Comparison of ENCODE assay signal across 8 cellular contexts in genomic region chr18:46173393-46174316, GRCh38.
A peak's percentile ranks its signal among the peaks of the same experiment; 100 is the strongest.
DNase-seq lines count a peak whose midpoint lies in the region; ATAC-seq and TF ChIP-seq lines count a peak whose summit lies in the region.

No MANE protein-coding gene starts in this region.

- H3K27me3 ChIP-seq in IMR-90 (ENCODE audit: control insufficient read depth, insufficient read depth, low read length) (no peaks in the 10 kb centered on the region), OCI-LY3 (ENCODE audit: low read depth, low read length) (no peaks in the 10 kb centered on the region)

- peak overlapping the region; percentile 56; the same call in 2 of the 3 replicates for H2BK15ac ChIP-seq in IMR-90 (ENCODE audit: low read depth, low read length)

- peak overlapping the region; percentile 89 for H3K9ac ChIP-seq in IMR-90 (ENCODE audit: low read depth, low read length)
- peak overlapping the region; percentile 96 for H3K9ac ChIP-seq in OCI-LY3 (ENCODE audit: low read length)

- peak overlapping the region; percentile 66 for H3K18ac ChIP-seq in IMR-90 (ENCODE audit: low read depth, low read length)

- H3K4ac ChIP-seq in IMR-90 (ENCODE audit: low read depth, low read length) = peak overlapping the region; percentile 96

- peak; percentile 85 for ATAC-seq in GM21529 (IDR thresholded peaks at IDR 0.05; ENCODE audit: unreplicated experiment)
- ATAC-seq in IMR-90 (ENCODE audit: low read depth) = peak; percentile 92

- CTCF ChIA-PET in IMR-90 (lab: Yijun Ruan, JAX) = interaction anchor here (0.5 to 2.8 kb wide), 36 partner anchors 9 to 487 kb away, joined by 3 to 18 read pairs (median 4); partner anchors contain the start of gene LOXHD1

- 0% methylated on average over 41 of the region's 90 CpGs; no CpG with 5 or more reads in 1 of the 2 experiments for WGBS in IMR-90 (ENCODE audit: extremely low coverage in 2 of 2, insufficient read length in 1 of 2), 2 experiments

- H2BK120ac ChIP-seq in IMR-90 (ENCODE audit: low read depth, low read length) = peak overlapping the region; percentile 90

- DNase-seq in DMS53 (lab: John Stamatoyannopoulos, UW) (peak; percentile 100), IMR-90 (peak; percentile 89), activated T-cell treated with anti-CD3 and anti-CD28 coated beads for 4 hours (peak; percentile 90), epithelial cell of proximal tubule (ENCODE audit: low read depth) (no peak), mucosa of gallbladder (ENCODE audit: low spot score) (peak; percentile 93)
- DNase-seq in stimulated activated CD8-positive, alpha-beta memory T cell treated with anti-CD3 and anti-CD28 coated beads, Interleukin-4, amount 100 ng/mL, for 24 hours (ENCODE audit: low read depth) = peak; percentile 90

- TF ChIP-seq POLR2A in IMR-90 (IDR thresholded peaks at IDR 0.05; ENCODE audit: low read depth, low read length) = peak; percentile 83

- H3K14ac ChIP-seq in IMR-90 (replicated peaks; ENCODE audit: low read depth, low read length) = peak overlapping the region; percentile 99

- H3K4me3 ChIP-seq in IMR-90 (ENCODE audit: insufficient read depth, low read depth, low read length) = peak overlapping the region; percentile 95
- peak overlapping the region; percentile 81 for H3K4me3 ChIP-seq in OCI-LY3 (ENCODE audit: low read length)
- peak overlapping the region; percentile 70 for H3K4me3 ChIP-seq in epithelial cell of proximal tubule (ENCODE audit: low read depth, low read length)

- BruUV-seq in IMR-90 (replicated peaks; lab: Mats Ljungman, UMichigan) = no TSS peak

- H3K4me2 ChIP-seq in IMR-90 (ENCODE audit: low read depth, low read length) (peak overlapping the region; percentile 88), OCI-LY3 (ENCODE audit: low read length) (peak overlapping the region; percentile 91)

- peak overlapping the region; percentile 74 for H2BK5ac ChIP-seq in IMR-90 (ENCODE audit: low read depth, low read length, poor library complexity, severe bottlenecking)

- H2AK9ac ChIP-seq in IMR-90 (replicated peaks; ENCODE audit: low read depth, low read length, poor library complexity) = peak overlapping the region; percentile 96

- peaks cover 7% of the 10 kb centered on the region for H3K9me1 ChIP-seq in IMR-90 (ENCODE audit: insufficient read depth, low read length)

- peaks cover 7 to 23% of the 10 kb centered on the region in 2 experiments; a peak in 3 of 4 replicates for H3K79me1 ChIP-seq in IMR-90 (ENCODE audit: low read depth in 1 of 2, low read length in 2 of 2)

- POLR2A ChIA-PET in IMR-90 (lab: Charles Lee; ENCODE audit: unreplicated experiment) = interaction anchor here (0.5 to 0.7 kb wide), 2 partner anchors 24 to 63 kb away, joined by 3 to 6 read pairs; no protein-coding TSS in a partner anchor

- H3K27ac ChIP-seq in IMR-90 (ENCODE audit: insufficient read depth, low read length) (peak overlapping the region; percentile 85), OCI-LY3 (ENCODE audit: low read length) (peak overlapping the region; percentile 90)

- intact Hi-C loops in IMR-90 (cut with micrococcal nuclease) = loop anchor here (1.0 to 2.0 kb wide), 5 partner anchors 25 to 485 kb away; no protein-coding TSS in a partner anchor

- dilution Hi-C loops in IMR-90 (cut with HindIII; ENCODE audit: low sequenced_read_pairs, unreplicated experiment) = no loop called here

- H3K36me3 ChIP-seq in IMR-90 (ENCODE audit: control insufficient read depth, insufficient read depth, low read length) (no peaks in the 10 kb centered on the region), OCI-LY3 (replicated peaks; ENCODE audit: low read depth, low read length) (peaks cover 18% of the 10 kb centered on the region)

- H2AK5ac ChIP-seq in IMR-90 (ENCODE audit: low read depth, low read length) = no peak overlapping the region

- peak; percentile 82 for TF ChIP-seq RAD21 in IMR-90 (IDR thresholded peaks at IDR 0.05; ENCODE audit: low read length)

- H4K5ac ChIP-seq in IMR-90 (ENCODE audit: low read depth, low read length) = peak overlapping the region; percentile 65

- H4K20me1 ChIP-seq in IMR-90 (ENCODE audit: insufficient read depth, low read length) (peaks cover 34% of the 10 kb centered on the region), OCI-LY3 (ENCODE audit: insufficient read depth, low read length) (peaks cover 42% of the 10 kb centered on the region)

- peaks cover 52% of the 10 kb centered on the region for H3K79me2 ChIP-seq in OCI-LY3 (ENCODE audit: low read length)

- H3K9me3 ChIP-seq in IMR-90 (ENCODE audit: control insufficient read depth, insufficient read depth, low read length) (no peaks in the 10 kb centered on the region), OCI-LY3 (ENCODE audit: insufficient read depth, low read length) (no peaks in the 10 kb centered on the region)

- peak; percentile 91 for TF ChIP-seq CTCF in IMR-90 (conservative IDR thresholded peaks at IDR 0.05; ENCODE audit: low read depth, low read length)
- TF ChIP-seq CTCF in OCI-LY3 (IDR thresholded peaks at IDR 0.05; ENCODE audit: low read depth, low read length) = peak; percentile 89
- TF ChIP-seq CTCF in epithelial cell of proximal tubule (conservative IDR thresholded peaks at IDR 0.05; ENCODE audit: low read depth, low read length) = peak; percentile 92

- H3K4me1 ChIP-seq in IMR-90 (ENCODE audit: control insufficient read depth, insufficient read depth, low read length) (peaks cover 4% of the 10 kb centered on the region; the same call in 1 of the 2 replicates), OCI-LY3 (ENCODE audit: low read length) (peaks cover 56% of the 10 kb centered on the region)

- H3K23ac ChIP-seq in IMR-90 (ENCODE audit: low read depth, low read length) = peak overlapping the region; percentile 99

- peak overlapping the region; percentile 56 for H2BK20ac ChIP-seq in IMR-90 (ENCODE audit: low read depth, low read length)

- H2AFZ ChIP-seq in IMR-90 (replicated peaks; ENCODE audit: low read length, poor library complexity) (peak overlapping the region; percentile 100), OCI-LY3 (ENCODE audit: low read depth, low read length) (peak overlapping the region; percentile 85)

- H4K91ac ChIP-seq in IMR-90 (ENCODE audit: insufficient read depth, low read depth, low read length) = peak overlapping the region; percentile 93

- in situ Hi-C loops in IMR-90 (cut with MboI; ENCODE audit: low sequenced_read_pairs) = no loop called here

- peak overlapping the region; percentile 79 to 97 for H4K8ac ChIP-seq in IMR-90 (ENCODE audit: low read depth in 2 of 2, low read length in 2 of 2)

- peak overlapping the region; percentile 98 for H3K56ac ChIP-seq in IMR-90 (ENCODE audit: extremely low read depth, insufficient read depth, low read length)

TF ChIP-seq in IMR-90, 13 proteins besides CTCF, POLR2A, EP300 and RAD21:
- TF ChIP-seq MXI1 (IDR thresholded peaks at IDR 0.05; ENCODE audit: borderline replicate concordance, low read depth, low read length) = peak; percentile 51; the same call in 1 of the 2 replicates
- TF ChIP-seq RCOR1 (IDR thresholded peaks at IDR 0.05; ENCODE audit: insufficient replicate concordance, low read length) = no peak
- no peak for TF ChIP-seq NFE2L2 (IDR thresholded peaks at IDR 0.05; ENCODE audit: low read depth, low read length)
- TF ChIP-seq SMC3 (IDR thresholded peaks at IDR 0.05; ENCODE audit: low read depth, low read length) = peak; percentile 81
- TF ChIP-seq, protein P1, sequence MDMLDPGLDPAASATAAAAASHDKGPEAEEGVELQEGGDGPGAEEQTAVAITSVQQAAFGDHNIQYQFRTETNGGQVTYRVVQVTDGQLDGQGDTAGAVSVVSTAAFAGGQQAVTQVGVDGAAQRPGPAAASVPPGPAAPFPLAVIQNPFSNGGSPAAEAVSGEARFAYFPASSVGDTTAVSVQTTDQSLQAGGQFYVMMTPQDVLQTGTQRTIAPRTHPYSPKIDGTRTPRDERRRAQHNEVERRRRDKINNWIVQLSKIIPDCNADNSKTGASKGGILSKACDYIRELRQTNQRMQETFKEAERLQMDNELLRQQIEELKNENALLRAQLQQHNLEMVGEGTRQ (IDR thresholded peaks at IDR 0.05; ENCODE audit: low read depth, low read length) = no peak
- TF ChIP-seq MAZ (IDR thresholded peaks at IDR 0.05; ENCODE audit: borderline replicate concordance, low read depth, low read length) = peak; percentile 47; the same call in 1 of the 2 replicates
- TF ChIP-seq RFX5 (IDR thresholded peaks at IDR 0.05; ENCODE audit: low read depth, low read length) = no peak
- no peak for TF ChIP-seq FOS (IDR thresholded peaks at IDR 0.05; ENCODE audit: low read depth, low read length)
